ENCODE assay signal across 8 cellular contexts in genomic region chr16:4372315-4372577, GRCh38. TPM values are rescaled to one million over a fixed set of nuclear protein-coding genes. Genes with fewer than 3 reads are reported as not detected.
DNase-seq lines count a peak whose midpoint lies in the region; ATAC-seq and TF ChIP-seq lines count a peak whose summit lies in the region.

No MANE protein-coding gene starts in this region.

- H3K27ac ChIP-seq in VCaP (peak overlapping the region; percentile 83), sigmoid colon (peak overlapping the region; percentile 82 to 97 (median 90))

- no peaks in the 10 kb centered on the region for H3K36me3 ChIP-seq in sigmoid colon

- WGBS in sigmoid colon, 2 donors = 36 to 45% methylated on average over 6 of the region's 6 CpGs

- intact Hi-C loops in sigmoid colon (cut with DNase I) = no loop called here

- TF ChIP-seq CTCF in VCaP (conservative IDR thresholded peaks at IDR 0.05) (no peak), fibroblast of villous mesenchyme (IDR thresholded peaks at IDR 0.05; ENCODE audit: insufficient read depth, low read depth, low read length) (no peak), sigmoid colon (IDR thresholded peaks at IDR 0.05) (no peak)

- no peaks in the 10 kb centered on the region for H3K9me3 ChIP-seq in sigmoid colon

- DNase-seq in fibroblast of villous mesenchyme (ENCODE audit: low read depth) (no peak), sigmoid colon (no peak), medulla oblongata (ENCODE audit: extremely low spot score) (no peak), NCI-H1694 (lab: John Stamatoyannopoulos, UW) (no peak), NCI-H748 (lab: John Stamatoyannopoulos, UW; ENCODE audit: unreplicated experiment) (no peak)

- peak overlapping the region; percentile 12; the same call in 1 of the 2 replicates for H3K4me3 ChIP-seq in GM08714 (ENCODE audit: low read length)
- H3K4me3 ChIP-seq in fibroblast of villous mesenchyme (ENCODE audit: low read depth, low read length) = peak overlapping the region; percentile 79
- H3K4me3 ChIP-seq in sigmoid colon = peak overlapping the region; percentile 40 to 76 (median 68)

- no peak for TF ChIP-seq EP300 in sigmoid colon (IDR thresholded peaks at IDR 0.05)

- no peak for TF ChIP-seq POLR2A in sigmoid colon (IDR thresholded peaks at IDR 0.05)

- peaks cover 0 to 72% (median 66%) of the 10 kb centered on the region in 4 donors for H3K4me1 ChIP-seq in sigmoid colon

- no peak for ATAC-seq in HG03439 (IDR thresholded peaks at IDR 0.05; ENCODE audit: unreplicated experiment)

- H3K27me3 ChIP-seq in sigmoid colon = no peaks in the 10 kb centered on the region

RNA-seq across cellular contexts. Expression of gene VASN, which starts 0.6 kb away (rescaled TPM):
- total RNA-seq in fibroblast of villous mesenchyme (133 and 180 TPM in 2 replicates), sigmoid colon (10 to 100 TPM in 1 of 4 donors, 1 to 10 TPM in 3; 7.1 to 10.2 (median 8.3) TPM)
- 1 to 10 TPM in 2 of 3 donors, under 1 TPM in 1; 0.46 to 4.2 (median 2.4) TPM for polyA plus RNA-seq in sigmoid colon

RNA-seq across cellular contexts. Expression of gene PAM16, which starts 21.1 kb away (rescaled TPM):
- total RNA-seq in fibroblast of villous mesenchyme = 19.9 and 23.5 TPM in 2 replicates
- total RNA-seq in sigmoid colon = 10 to 100 TPM; 36.7 to 52.7 (median 43.6) TPM
- polyA plus RNA-seq in sigmoid colon = 10 to 100 TPM; 36.0 to 57.0 (median 49.0) TPM

RNA-seq across cellular contexts. Expression of gene CORO7, which starts 44.1 kb away (rescaled TPM):
- 9.9 and 18.0 TPM in 2 replicates for total RNA-seq in fibroblast of villous mesenchyme
- total RNA-seq in sigmoid colon = 10 to 100 TPM; 10.0 to 34.6 (median 19.1) TPM
- 10 to 100 TPM; 10.8 to 43.4 (median 12.5) TPM for polyA plus RNA-seq in sigmoid colon

RNA-seq across cellular contexts. Expression of gene DNAJA3, which starts 53.4 kb away (rescaled TPM):
- total RNA-seq in fibroblast of villous mesenchyme (36.4 and 50.1 TPM in 2 replicates), sigmoid colon (10 to 100 TPM; 41.3 to 47.4 (median 44.4) TPM)
- 10 to 100 TPM; 28.2 to 53.3 (median 35.6) TPM for polyA plus RNA-seq in sigmoid colon

RNA-seq across cellular contexts. Expression of gene GLIS2, which starts 56.4 kb away (rescaled TPM):
- total RNA-seq in fibroblast of villous mesenchyme = 4.3 and 4.8 TPM in 2 replicates
- 10 to 100 TPM in 1 of 4 donors, 1 to 10 TPM in 3; 5.4 to 11.9 (median 5.7) TPM for total RNA-seq in sigmoid colon
- 1 to 10 TPM in 2 of 3 donors, under 1 TPM in 1; 0.69 to 4.0 (median 1.8) TPM for polyA plus RNA-seq in sigmoid colon

Comparison
In these comparisons a context has a peak if more than half of its experiments do, and no peak if none do; other contexts are left out.
1. H3K4me3 ChIP-seq: peak in every context shown above with its lines; median percentile 79 in fibroblast of villous mesenchyme; 68 in sigmoid colon; 12 in GM08714.
2. RNA of gene VASN, which starts 0.6 kb away (total RNA-seq): 133 to 180 TPM in fibroblast of villous mesenchyme; 7.1 to 10.2 TPM in sigmoid colon; every median in the first group is over 10 times any median in the second.